Comparison of ENCODE assay signal across 12 cellular contexts in genomic region chr17:29682987-29683386, GRCh38.
DNase-seq lines count a peak whose midpoint lies in the region; ATAC-seq and TF ChIP-seq lines count a peak whose summit lies in the region.
"Had no signal": no experiment of that assay in that cellular context is flagged by ENCODE, and none has a peak within 500 bp of the region (broad histone marks: within the 10 kb centered on the region; RNA-seq: fewer than 3 reads in every experiment).

No MANE protein-coding gene starts in this region.

- H3K27ac Mint-ChIP-seq in IgD-negative memory B cell, result peak overlapping the region; percentile 16 to 78 (median 64)
- peak overlapping the region; percentile 66 for H3K27ac Mint-ChIP-seq in activated T-helper 17 cell treated with anti-CD3 and anti-CD28 coated beads, Interleukin-2, amount 50 U/mL, for 72 hours

- H3K36me3 Mint-ChIP-seq in IgD-negative memory B cell, result peaks cover 7% of the 10 kb centered on the region
- peaks cover 70% of the 10 kb centered on the region for H3K36me3 Mint-ChIP-seq in activated T-helper 17 cell treated with anti-CD3 and anti-CD28 coated beads, Interleukin-2, amount 50 U/mL, for 72 hours (ENCODE audit: low read depth)

- no peak for TF ChIP-seq EP300 in stomach (IDR thresholded peaks at IDR 0.05)

- peaks cover 0 to 46% (median 20%) of the 10 kb centered on the region in 4 donors for H3K4me1 ChIP-seq in stomach

- intact Hi-C loops in stomach (cut with DNase I; ENCODE audit: low total_unique reads), result no loop called here

- no peaks in the 10 kb centered on the region for H3K27me3 Mint-ChIP-seq in IgD-negative memory B cell
- no peaks in the 10 kb centered on the region for H3K27me3 Mint-ChIP-seq in activated T-helper 17 cell treated with anti-CD3 and anti-CD28 coated beads, Interleukin-2, amount 50 U/mL, for 72 hours

- H3K9me3 Mint-ChIP-seq in IgD-negative memory B cell, result no peaks in the 10 kb centered on the region
- H3K9me3 Mint-ChIP-seq in activated T-helper 17 cell treated with anti-CD3 and anti-CD28 coated beads, Interleukin-2, amount 50 U/mL, for 72 hours, result no peaks in the 10 kb centered on the region
- H3K9me3 Mint-ChIP-seq: activated T-cell treated with anti-CD3 and anti-CD28 coated beads, Interleukin-2, amount 50 U/mL, for 4 hours had no signal

- TF ChIP-seq POLR2A in stomach (IDR thresholded peaks at IDR 0.05), result no peak

- TF ChIP-seq CTCF in stomach (IDR thresholded peaks at IDR 0.05), result no peak

- H3K4me3 ChIP-seq in stomach, result no peak overlapping the region
- H3K4me3 ChIP-seq: pancreas had no signal

- WGBS in stomach, 5 donors, result 50 to 82% (median 54%) methylated on average over 3 of the region's 3 CpGs

- no peak for ATAC-seq in activated T-helper 17 cell treated with anti-CD3 and anti-CD28 coated beads, Interleukin-2, amount 50 U/mL, for 72 hours (replicated peaks)
- ATAC-seq: activated T-cell treated with anti-CD3 and anti-CD28 coated beads, Interleukin-2, amount 50 U/mL, for 4 hours; Panc1 had no signal

- H3K9me3 ChIP-seq in stomach, result no peaks in the 10 kb centered on the region
- H3K9me3 ChIP-seq: pancreas had no signal

- no peak overlapping the region for H3K4me3 Mint-ChIP-seq in IgD-negative memory B cell
- no peak overlapping the region for H3K4me3 Mint-ChIP-seq in activated T-helper 17 cell treated with anti-CD3 and anti-CD28 coated beads, Interleukin-2, amount 50 U/mL, for 72 hours
- H3K4me3 Mint-ChIP-seq: activated T-cell treated with anti-CD3 and anti-CD28 coated beads, Interleukin-2, amount 50 U/mL, for 4 hours had no signal

- no peaks in the 10 kb centered on the region for H3K27me3 ChIP-seq in stomach
- H3K27me3 ChIP-seq: pancreas had no signal

- DNase-seq in kidney tubule cell (ENCODE audit: low spot score), result peak; percentile 37
- DNase-seq in stomach, result no peak
- no peak for DNase-seq in SIG-M5 treated with dmso at 0.1 percent for 504 hours (lab: John Stamatoyannopoulos, UW; ENCODE audit: unreplicated experiment)
- DNase-seq in NCI-H1694 treated with DMSO at 0.1 percent for 48 hours (lab: John Stamatoyannopoulos, UW), result no peak
- DNase-seq in SHP77 treated with DMSO at 0.1 percent for 48 hours (lab: John Stamatoyannopoulos, UW), result no peak
- DNase-seq: activated T-cell treated with anti-CD3 and anti-CD28 coated beads, Interleukin-2, amount 50 U/mL, for 4 hours; erythroblast; pancreas had no signal

- peaks cover 0 to 27% (median 12%) of the 10 kb centered on the region in 4 donors for H3K36me3 ChIP-seq in stomach
- H3K36me3 ChIP-seq: pancreas had no signal

- H3K4me1 Mint-ChIP-seq in IgD-negative memory B cell, result peaks cover 13 to 25% (median 15%) of the 10 kb centered on the region in 3 donors
- H3K4me1 Mint-ChIP-seq in activated T-helper 17 cell treated with anti-CD3 and anti-CD28 coated beads, Interleukin-2, amount 50 U/mL, for 72 hours, result peaks cover 7% of the 10 kb centered on the region

- H3K27ac ChIP-seq in stomach, result peak overlapping the region in 4 of 5 donors; percentile 4 to 66 (median 29)
- H3K27ac ChIP-seq: KMS-11 had no signal
